21 cellular contexts compared by ENCODE assay signal in the genomic region with DNA sequence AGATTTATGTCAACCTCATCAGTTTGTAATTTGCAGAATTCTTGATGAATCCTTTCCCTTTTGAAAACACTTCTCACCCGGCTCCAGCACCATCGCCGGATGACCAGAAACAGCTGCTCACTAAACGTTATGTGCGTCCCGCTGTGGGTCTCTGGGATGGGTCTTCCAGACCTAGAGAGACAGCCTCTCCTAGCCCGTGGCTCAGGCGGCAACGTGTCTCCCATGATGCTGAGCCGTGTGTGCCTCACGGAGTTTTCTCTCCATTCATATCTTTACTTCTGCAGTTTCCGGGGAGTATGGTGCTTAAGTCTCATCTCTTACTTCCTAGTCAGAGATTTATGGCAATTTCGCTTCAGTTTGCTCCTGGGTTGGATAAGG. TPM values are rescaled to one million over a fixed set of nuclear protein-coding genes. Genes with fewer than 3 reads are reported as not detected.
DNase-seq lines count a peak whose midpoint lies in the region; ATAC-seq, FAIRE-seq and TF ChIP-seq lines count a peak whose summit lies in the region.
"Had no signal": no experiment of that assay in that cellular context is flagged by ENCODE, and none has a peak within 500 bp of the region (broad histone marks: within the 10 kb centered on the region; RNA-seq: fewer than 3 reads in every experiment).

No MANE protein-coding gene starts in this region.

- DNase-seq in right lobe of liver, result peak in 2 of 3 donors; percentile 16 to 17
- no peak for DNase-seq in HepG2 (ENCODE audit: low spot score)
- DNase-seq in dorsolateral prefrontal cortex, result peak in 3 of 10 donors; percentile 31 to 44 (median 40)
- DNase-seq in osteoblast (ENCODE audit: insufficient read length, low spot score, missing footprints), result peak; percentile 82
- DNase-seq in NCI-H1417 treated with DMSO at 0.1 percent for 48 hours (lab: John Stamatoyannopoulos, UW), result no peak
- DNase-seq in NCI-H2227 treated with DMSO at 0.1 percent for 48 hours (lab: John Stamatoyannopoulos, UW), result no peak
- DNase-seq: CD4-positive, CD25-positive, alpha-beta regulatory T cell; DMS79 treated with DMSO at 0.1 percent for 48 hours; HCEC 1CT; IMR-90; NCI-H1417; NCI-H2029; NCI-H2171 treated with DMSO at 0.1 percent for 48 hours; NCI-H510A had no signal

- no peaks in the 10 kb centered on the region for H3K79me2 ChIP-seq in HepG2 (ENCODE audit: insufficient read depth, low read length)
- no peaks in the 10 kb centered on the region for H3K79me2 ChIP-seq in osteoblast (ENCODE audit: insufficient read depth, low read length)

- in situ Hi-C loops in HepG2 (cut with HindIII; ENCODE audit: extremely low pct_ligation_motif_present, low pct_unique_long_range_greater_than_20kb), result no loop called here

- no peak for TF ChIP-seq RAD21 in HepG2 (CRISPR knock-in tag; IDR thresholded peaks at IDR 0.05)

- no peak overlapping the region for H3K27ac ChIP-seq in right lobe of liver
- H3K27ac ChIP-seq in HepG2 (ENCODE audit: extremely low read length, insufficient read depth, low read length), result no peak overlapping the region
- peak overlapping the region; percentile 11 to 99 (median 95) for H3K27ac ChIP-seq in dorsolateral prefrontal cortex
- H3K27ac ChIP-seq in osteoblast (ENCODE audit: low read depth, low read length), result no peak overlapping the region

- ATAC-seq in right lobe of liver, result no peak
- ATAC-seq in HepG2, result no peak
- ATAC-seq in GM21825 (IDR thresholded peaks at IDR 0.05; ENCODE audit: unreplicated experiment), result no peak
- ATAC-seq: Panc1 had no signal

- H3K9ac ChIP-seq in HepG2 (ENCODE audit: insufficient read depth, low read depth, low read length), result no peak overlapping the region

- BruUV-seq in HepG2 (replicated peaks; lab: Mats Ljungman, UMichigan), result no TSS peak

- H3K36me3 ChIP-seq in right lobe of liver (no peaks in the 10 kb centered on the region), HepG2 (replicated peaks in 1 of 2; ENCODE audit: control insufficient read depth in 1 of 2, insufficient read depth in 2 of 2, low read length in 2 of 2) (peaks cover 2 to 7% of the 10 kb centered on the region in 2 experiments; a peak in 4 of 5 replicates), osteoblast (ENCODE audit: insufficient read depth, low read length) (no peaks in the 10 kb centered on the region)

- POLR2A ChIA-PET in HepG2 (lab: Yijun Ruan, JAX), result no interaction called here

- whole genome bisulfite sequencing in right lobe of liver (ENCODE audit: insufficient coverage, low coverage, low lambda C conversion rate, missing lambda C conversion rate), result 67% methylated on average over 10 of the region's 13 CpGs
- WGBS in HepG2 (ENCODE audit: low lambda C conversion rate), result 98% methylated on average over 13 of the region's 13 CpGs

- H3K4me1 ChIP-seq in right lobe of liver (peaks cover 0 to 5% (median 0%) of the 10 kb centered on the region in 4 donors), HepG2 (ENCODE audit: insufficient read depth, low read length) (peaks cover 13% of the 10 kb centered on the region; the same call in 1 of the 2 replicates), osteoblast (ENCODE audit: insufficient read depth, low read length) (no peaks in the 10 kb centered on the region)

- no peaks in the 10 kb centered on the region for H3K9me3 ChIP-seq in right lobe of liver
- H3K9me3 ChIP-seq in HepG2 (ENCODE audit: low read length), result no peaks in the 10 kb centered on the region
- no peaks in the 10 kb centered on the region for H3K9me3 ChIP-seq in osteoblast (ENCODE audit: low read depth, low read length)

- FAIRE-seq in HepG2 (lab: Jason Lieb, UNC), result no peak
- FAIRE-seq: D721Med, G401.6, GM12891 had no signal

- TF ChIP-seq CTCF in right lobe of liver (IDR thresholded peaks at IDR 0.05) (no peak), HepG2 (CRISPR knock-in tag; IDR thresholded peaks at IDR 0.05) (no peak), dorsolateral prefrontal cortex (IDR thresholded peaks at IDR 0.05 in 54 of 56, conservative IDR thresholded peaks at IDR 0.05 in 2 of 56; ENCODE audit: low read depth in 1 of 56, partially characterized antibody in 56 of 56) (no peak), osteoblast (IDR thresholded peaks at IDR 0.05; ENCODE audit: extremely low read depth, low read depth, low read length) (no peak)

- H2AFZ ChIP-seq in HepG2 (ENCODE audit: low read length) (no peak overlapping the region), osteoblast (ENCODE audit: low read length) (no peak overlapping the region)

- TF ChIP-seq EP300 in HepG2 (IDR thresholded peaks at IDR 0.05; ENCODE audit: low read depth in 2 of 2, low read length in 2 of 2) (no peak), HepG2 (CRISPR knock-in tag; IDR thresholded peaks at IDR 0.05; ENCODE audit: borderline replicate concordance) (no peak)

- TF ChIP-seq POLR2A in right lobe of liver (IDR thresholded peaks at IDR 0.05) (no peak), HepG2 (IDR thresholded peaks at IDR 0.05; ENCODE audit: insufficient read depth in 1 of 2, low read depth in 2 of 2, low read length in 2 of 2) (no peak)

- H3K4me3 ChIP-seq in right lobe of liver (no peak overlapping the region), HepG2 (replicated peaks in 1 of 3; ENCODE audit: insufficient read depth in 1 of 3, low read depth in 2 of 3, low read length in 3 of 3) (no peak overlapping the region), dorsolateral prefrontal cortex (peak overlapping the region in 5 of 59 donors; percentile 6 to 23 (median 10)), osteoblast (ENCODE audit: insufficient read depth, low read length) (no peak overlapping the region)

- CTCF ChIA-PET in HepG2 (lab: Yijun Ruan, JAX; ENCODE audit: low intra/inter-chr PET ratio, low total read pairs), result no interaction called here

- H4K20me1 ChIP-seq in HepG2 (ENCODE audit: insufficient read depth, low read length) (no peaks in the 10 kb centered on the region), osteoblast (ENCODE audit: insufficient read depth, low read length) (no peaks in the 10 kb centered on the region)

- H3K27me3 ChIP-seq in right lobe of liver (no peaks in the 10 kb centered on the region), HepG2 (ENCODE audit: control insufficient read depth in 1 of 2, insufficient read depth in 2 of 2, low read length in 2 of 2) (no peaks in the 10 kb centered on the region), dorsolateral prefrontal cortex (no peaks in the 10 kb centered on the region), osteoblast (ENCODE audit: insufficient read depth, low read length) (no peaks in the 10 kb centered on the region)

- intact Hi-C loops in right lobe of liver (cut with DNase I), result no loop called here
- intact Hi-C loops in HepG2 (cut with micrococcal nuclease; ENCODE audit: unreplicated experiment), result no loop called here
- intact Hi-C loops in dorsolateral prefrontal cortex (cut with DNase I), result no loop called here

- H3K4me2 ChIP-seq in HepG2 (ENCODE audit: low read depth, low read length) (no peak overlapping the region), osteoblast (ENCODE audit: insufficient read depth, low read length) (no peak overlapping the region)

RNA-seq across cellular contexts. Expression of gene ACR, which starts 25.0 kb away (rescaled TPM):
- total RNA-seq in right lobe of liver (under 1 TPM in 5 of 6 experiments, not detected in 1; 0.34 to 0.84 (median 0.55) TPM), HepG2 (2016; rRNA removed; fragmentation: Illumina TruSeq; extraction: Trizol) (not detected in 2 replicates), dorsolateral prefrontal cortex (1 to 10 TPM in 55 of 120 experiments, under 1 TPM in 41, not detected in 24; 0.33 to 2.9 (median 1.1) TPM), osteoblast (1.4 TPM in 1 of 2 replicates, not detected in the other)
- total RNA-seq in HepG2 (2016; cell fraction: cytosol; rRNA removed; fragmentation: Illumina TruSeq; extraction: Trizol; ENCODE audit: low read depth), result not detected in 2 replicates
- not detected in 2 replicates for total RNA-seq in HepG2 (2016; cell fraction: insoluble cytoplasmic fraction; rRNA removed; fragmentation: Illumina TruSeq; extraction: Trizol)
- not detected in 2 replicates for total RNA-seq in HepG2 (2016; cell fraction: membrane; rRNA removed; fragmentation: Illumina TruSeq; extraction: Trizol)
- total RNA-seq in HepG2 (2016; cell fraction: nucleus; rRNA removed; fragmentation: Illumina TruSeq; extraction: Trizol), result not detected in 2 replicates
- 0.15 and 0.29 TPM in 2 replicates for polyA plus RNA-seq in HepG2 (2011; rRNA removed)
- polyA plus RNA-seq in HepG2 (2011; cell fraction: cytosol; rRNA removed), result 0.04 and 0.12 TPM in 2 replicates
- 0.51 and 0.73 TPM in 2 replicates for polyA plus RNA-seq in HepG2 (2011; cell fraction: nucleus; rRNA removed)
- 0.44 TPM in 1 of 2 replicates, not detected in the other for polyA plus RNA-seq in HepG2 (2012)
- not detected in 2 replicates for polyA plus RNA-seq in HepG2 (2016; cell fraction: cytosol; fragmentation: Illumina TruSeq; extraction: Trizol; ENCODE audit: low read depth)
- polyA plus RNA-seq in HepG2 (2016; cell fraction: insoluble cytoplasmic fraction; fragmentation: Illumina TruSeq; extraction: Trizol; ENCODE audit: low read depth), result not detected in 2 replicates
- not detected in 2 replicates for polyA plus RNA-seq in HepG2 (2016; cell fraction: membrane; fragmentation: Illumina TruSeq; extraction: Trizol; ENCODE audit: low read depth)
- not detected in 2 replicates for polyA plus RNA-seq in HepG2 (2016; cell fraction: nucleus; fragmentation: Illumina TruSeq; extraction: Trizol; ENCODE audit: insufficient read depth, low read depth)
- not detected in 2 replicates for polyA minus RNA-seq in HepG2 (2011; rRNA and poly(A)+ RNA removed; ENCODE audit: low replicate concordance)
- polyA minus RNA-seq in HepG2 (2011; cell fraction: cytosol; rRNA and poly(A)+ RNA removed), result not detected in 2 replicates
- 0.62 and 0.77 TPM in 2 replicates for polyA minus RNA-seq in HepG2 (2011; cell fraction: nucleus; rRNA and poly(A)+ RNA removed)
- total RNA-seq: A673; CD4-positive, CD25-positive, alpha-beta regulatory T cell; IMR-90; LHCN-M2 had no signal
- polyA plus RNA-seq: CD4-positive, CD25-positive, alpha-beta regulatory T cell; IMR-90 had no signal

RNA-seq across cellular contexts. Expression of gene SHANK3, which starts 40.4 kb away (rescaled TPM):
- 10 to 100 TPM in 5 of 6 experiments, 1 to 10 TPM in 1; 9.7 to 16.0 (median 14.8) TPM for total RNA-seq in right lobe of liver
- total RNA-seq in HepG2 (2016; rRNA removed; fragmentation: Illumina TruSeq; extraction: Trizol), result 1.9 and 2.9 TPM in 2 replicates
- 0.79 and 1.0 TPM in 2 replicates for total RNA-seq in HepG2 (2016; cell fraction: cytosol; rRNA removed; fragmentation: Illumina TruSeq; extraction: Trizol; ENCODE audit: low read depth)
- total RNA-seq in HepG2 (2016; cell fraction: insoluble cytoplasmic fraction; rRNA removed; fragmentation: Illumina TruSeq; extraction: Trizol), result 1.7 and 2.9 TPM in 2 replicates
- total RNA-seq in HepG2 (2016; cell fraction: membrane; rRNA removed; fragmentation: Illumina TruSeq; extraction: Trizol), result 2.3 TPM in 2 replicates
- 2.9 and 3.7 TPM in 2 replicates for total RNA-seq in HepG2 (2016; cell fraction: nucleus; rRNA removed; fragmentation: Illumina TruSeq; extraction: Trizol)
- 4.6 and 6.5 TPM in 2 replicates for polyA plus RNA-seq in HepG2 (2011; rRNA removed)
- polyA plus RNA-seq in HepG2 (2011; cell fraction: cytosol; rRNA removed), result 3.0 and 3.9 TPM in 2 replicates
- polyA plus RNA-seq in HepG2 (2011; cell fraction: nucleus; rRNA removed), result 25.0 and 33.1 TPM in 2 replicates
- 7.9 and 8.7 TPM in 2 replicates for polyA plus RNA-seq in HepG2 (2012)
- 0.66 and 0.71 TPM in 2 replicates for polyA plus RNA-seq in HepG2 (2016; cell fraction: cytosol; fragmentation: Illumina TruSeq; extraction: Trizol; ENCODE audit: low read depth)
- 3.0 and 4.2 TPM in 2 replicates for polyA plus RNA-seq in HepG2 (2016; cell fraction: insoluble cytoplasmic fraction; fragmentation: Illumina TruSeq; extraction: Trizol; ENCODE audit: low read depth)
- 1.6 and 1.9 TPM in 2 replicates for polyA plus RNA-seq in HepG2 (2016; cell fraction: membrane; fragmentation: Illumina TruSeq; extraction: Trizol; ENCODE audit: low read depth)
- 14.0 and 17.0 TPM in 2 replicates for polyA plus RNA-seq in HepG2 (2016; cell fraction: nucleus; fragmentation: Illumina TruSeq; extraction: Trizol; ENCODE audit: insufficient read depth, low read depth)
- polyA minus RNA-seq in HepG2 (2011; rRNA and poly(A)+ RNA removed; ENCODE audit: low replicate concordance), result 0.07 and 4.8 TPM in 2 replicates
- 5.2 and 5.4 TPM in 2 replicates for polyA minus RNA-seq in HepG2 (2011; cell fraction: cytosol; rRNA and poly(A)+ RNA removed)
- 5.8 and 5.9 TPM in 2 replicates for polyA minus RNA-seq in HepG2 (2011; cell fraction: nucleus; rRNA and poly(A)+ RNA removed)
- 100 to 1,000 TPM in 90 of 120 experiments, 10 to 100 TPM in 30; 42.8 to 197 (median 115) TPM for total RNA-seq in dorsolateral prefrontal cortex
- 0.36 and 0.59 TPM in 2 replicates for total RNA-seq in osteoblast
- polyA plus RNA-seq: CD4-positive, CD25-positive, alpha-beta regulatory T cell had no signal

Comparison
In these comparisons a context has a peak if more than half of its experiments do, and no peak if none do; other contexts are left out.
1. DNase-seq: peak in right lobe of liver (2 of 3) and osteoblast (single experiment); none in HepG2 (single experiment), NCI-H1417 treated with DMSO at 0.1 percent for 48 hours (single experiment) and NCI-H2227 treated with DMSO at 0.1 percent for 48 hours (single experiment).
2. H3K27ac ChIP-seq: peak in dorsolateral prefrontal cortex (59 of 59); none in right lobe of liver (0 of 3), HepG2 (single experiment) and osteoblast (single experiment).